ENCODE assay signal across 1 cellular context in the genomic region with DNA sequence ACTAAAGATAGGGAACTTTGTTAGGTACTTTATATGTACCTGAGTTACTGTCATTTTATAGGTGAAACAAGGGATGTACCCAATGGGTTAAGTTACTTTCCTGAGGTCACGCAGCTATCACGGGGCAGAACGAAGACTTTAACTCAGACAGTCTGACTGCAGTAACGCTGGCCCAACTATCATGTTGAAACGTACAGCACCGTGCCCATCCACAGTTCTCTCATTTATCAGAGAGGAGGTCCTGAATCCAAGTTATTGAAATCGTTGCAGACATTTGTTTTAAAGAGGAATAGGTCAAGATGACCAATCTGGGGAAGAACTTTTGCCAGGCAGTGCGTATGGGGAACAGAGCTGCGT.
TF ChIP-seq lines count a peak whose summit lies in the region.

No MANE protein-coding gene starts in this region.

TF ChIP-seq in GM12878, 131 proteins besides CTCF, POLR2A, EP300 and RAD21 (continued from another document):
- TF ChIP-seq RUNX3 (IDR thresholded peaks at IDR 0.05; ENCODE audit: low read length) (no peak), ZSCAN29 (IDR thresholded peaks at IDR 0.05) (no peak), SREBF1 (IDR thresholded peaks at IDR 0.05; ENCODE audit: low read length) (no peak), TBL1XR1 (IDR thresholded peaks at IDR 0.05; ENCODE audit: low read depth, low read length) (no peak), CHD4 (IDR thresholded peaks at IDR 0.05) (no peak)
- TF ChIP-seq, protein P1, sequence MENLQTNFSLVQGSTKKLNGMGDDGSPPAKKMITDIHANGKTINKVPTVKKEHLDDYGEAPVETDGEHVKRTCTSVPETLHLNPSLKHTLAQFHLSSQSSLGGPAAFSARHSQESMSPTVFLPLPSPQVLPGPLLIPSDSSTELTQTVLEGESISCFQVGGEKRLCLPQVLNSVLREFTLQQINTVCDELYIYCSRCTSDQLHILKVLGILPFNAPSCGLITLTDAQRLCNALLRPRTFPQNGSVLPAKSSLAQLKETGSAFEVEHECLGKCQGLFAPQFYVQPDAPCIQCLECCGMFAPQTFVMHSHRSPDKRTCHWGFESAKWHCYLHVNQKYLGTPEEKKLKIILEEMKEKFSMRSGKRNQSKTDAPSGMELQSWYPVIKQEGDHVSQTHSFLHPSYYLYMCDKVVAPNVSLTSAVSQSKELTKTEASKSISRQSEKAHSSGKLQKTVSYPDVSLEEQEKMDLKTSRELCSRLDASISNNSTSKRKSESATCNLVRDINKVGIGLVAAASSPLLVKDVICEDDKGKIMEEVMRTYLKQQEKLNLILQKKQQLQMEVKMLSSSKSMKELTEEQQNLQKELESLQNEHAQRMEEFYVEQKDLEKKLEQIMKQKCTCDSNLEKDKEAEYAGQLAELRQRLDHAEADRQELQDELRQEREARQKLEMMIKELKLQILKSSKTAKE (IDR thresholded peaks at IDR 0.05; ENCODE audit: low read depth, poor library complexity, severe bottlenecking): no peak
- TF ChIP-seq, protein P2, sequence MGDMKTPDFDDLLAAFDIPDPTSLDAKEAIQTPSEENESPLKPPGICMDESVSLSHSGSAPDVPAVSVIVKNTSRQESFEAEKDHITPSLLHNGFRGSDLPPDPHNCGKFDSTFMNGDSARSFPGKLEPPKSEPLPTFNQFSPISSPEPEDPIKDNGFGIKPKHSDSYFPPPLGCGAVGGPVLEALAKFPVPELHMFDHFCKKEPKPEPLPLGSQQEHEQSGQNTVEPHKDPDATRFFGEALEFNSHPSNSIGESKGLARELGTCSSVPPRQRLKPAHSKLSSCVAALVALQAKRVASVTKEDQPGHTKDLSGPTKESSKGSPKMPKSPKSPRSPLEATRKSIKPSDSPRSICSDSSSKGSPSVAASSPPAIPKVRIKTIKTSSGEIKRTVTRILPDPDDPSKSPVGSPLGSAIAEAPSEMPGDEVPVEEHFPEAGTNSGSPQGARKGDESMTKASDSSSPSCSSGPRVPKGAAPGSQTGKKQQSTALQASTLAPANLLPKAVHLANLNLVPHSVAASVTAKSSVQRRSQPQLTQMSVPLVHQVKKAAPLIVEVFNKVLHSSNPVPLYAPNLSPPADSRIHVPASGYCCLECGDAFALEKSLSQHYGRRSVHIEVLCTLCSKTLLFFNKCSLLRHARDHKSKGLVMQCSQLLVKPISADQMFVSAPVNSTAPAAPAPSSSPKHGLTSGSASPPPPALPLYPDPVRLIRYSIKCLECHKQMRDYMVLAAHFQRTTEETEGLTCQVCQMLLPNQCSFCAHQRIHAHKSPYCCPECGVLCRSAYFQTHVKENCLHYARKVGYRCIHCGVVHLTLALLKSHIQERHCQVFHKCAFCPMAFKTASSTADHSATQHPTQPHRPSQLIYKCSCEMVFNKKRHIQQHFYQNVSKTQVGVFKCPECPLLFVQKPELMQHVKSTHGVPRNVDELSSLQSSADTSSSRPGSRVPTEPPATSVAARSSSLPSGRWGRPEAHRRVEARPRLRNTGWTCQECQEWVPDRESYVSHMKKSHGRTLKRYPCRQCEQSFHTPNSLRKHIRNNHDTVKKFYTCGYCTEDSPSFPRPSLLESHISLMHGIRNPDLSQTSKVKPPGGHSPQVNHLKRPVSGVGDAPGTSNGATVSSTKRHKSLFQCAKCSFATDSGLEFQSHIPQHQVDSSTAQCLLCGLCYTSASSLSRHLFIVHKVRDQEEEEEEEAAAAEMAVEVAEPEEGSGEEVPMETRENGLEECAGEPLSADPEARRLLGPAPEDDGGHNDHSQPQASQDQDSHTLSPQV (IDR thresholded peaks at IDR 0.05): no peak
TF ChIP-seq in GM12878: peak in this region for 0.
